ENCODE assay signal across 36 cellular contexts in the genomic region with DNA sequence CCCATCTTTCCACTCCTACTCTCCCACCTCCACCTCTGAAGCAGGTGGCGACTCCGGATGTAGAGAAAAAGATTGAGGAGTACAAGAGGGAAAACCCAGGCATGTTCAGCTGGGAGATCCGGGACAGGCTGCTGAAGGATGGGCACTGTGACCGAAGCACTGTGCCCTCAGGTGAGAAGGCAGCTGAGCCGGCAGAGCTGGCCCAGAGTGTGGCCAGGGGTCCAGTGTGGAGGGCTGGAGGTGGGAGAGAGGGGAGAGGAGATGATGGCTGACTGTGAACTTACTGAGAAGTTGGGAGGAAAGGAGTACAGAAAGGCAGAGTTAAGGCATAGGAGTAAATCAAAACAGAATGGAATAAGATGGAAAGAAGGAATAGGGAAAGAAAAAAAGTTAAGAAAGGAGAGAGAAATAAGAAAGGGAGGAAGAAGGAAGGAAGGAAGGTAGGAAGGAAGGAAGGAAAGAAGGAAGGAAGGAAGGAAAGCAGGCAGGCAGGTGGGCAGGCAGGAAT. TPM values are rescaled to one million over a fixed set of nuclear protein-coding genes. Genes with fewer than 3 reads are reported as not detected.
"Had no signal": no experiment of that assay in that cellular context is flagged by ENCODE, and none has a peak within 500 bp of the region (broad histone marks: within the 10 kb centered on the region; RNA-seq: fewer than 3 reads in every experiment).

No MANE protein-coding gene starts in this region.

- H3K79me2 ChIP-seq: parathyroid adenoma had no signal

- DNase-seq: activated CD4-positive, alpha-beta memory T cell treated with anti-CD3 and anti-CD28 coated beads for 36 hours; activated CD4-positive, alpha-beta T cell treated with anti-CD3 and anti-CD28 coated beads, Interleukin-2, amount 10 ng/mL, durations not matched to agents 24 days and 14 days; activated CD4-positive, CD25-positive, alpha-beta regulatory T cell treated with anti-CD3 and anti-CD28 coated beads, Interleukin-2, amount 50 U/mL, for 72 hours; activated CD8-positive, alpha-beta memory T cell treated with anti-CD3 and anti-CD28 coated beads, Interleukin-2, amount 50 U/mL, for 48 hours; activated gamma-delta T cell treated with Interleukin-2 at 50 U/mL for 16 hours; activated naive CD8-positive, alpha-beta T cell treated with anti-CD3 and anti-CD28 coated beads, Interleukin-2, amount 50 U/mL, for 24 hours; activated T-cell treated with anti-CD3 and anti-CD28 coated beads, Interleukin-2, amount 50 U/mL, for 24 hours; amygdala; dermis blood vessel endothelial cell; effector CD4-positive, alpha-beta T cell; esophagus squamous epithelium; foreskin melanocyte; heart right ventricle; left lung; mesendoderm; natural killer cell; nucleus accumbens; stimulated activated CD4-positive, alpha-beta T cell treated with anti-CD3 and anti-CD28 coated beads, Interleukin-1b, Interleukin-23, amount 100 ng/mL, for 48 hours; stimulated activated CD4-positive, alpha-beta T cell treated with anti-CD3 and anti-CD28 coated beads, Interleukin-4, amount 100 ng/mL, for 4 hours; T-helper 9 cell; tibial artery; WERI-Rb-1 had no signal

- H3K9ac ChIP-seq: parathyroid adenoma had no signal

- H3K4me3 Mint-ChIP-seq: activated CD4-positive, alpha-beta memory T cell treated with anti-CD3 and anti-CD28 coated beads for 36 hours; activated CD4-positive, alpha-beta T cell treated with anti-CD3 and anti-CD28 coated beads, Interleukin-2, amount 10 ng/mL, durations not matched to agents 24 days and 14 days; activated naive CD8-positive, alpha-beta T cell treated with anti-CD3 and anti-CD28 coated beads, Interleukin-2, amount 50 U/mL, for 24 hours; activated T-cell treated with anti-CD3 and anti-CD28 coated beads, Interleukin-2, amount 50 U/mL, for 24 hours; activated T-helper 17 cell treated with anti-CD3 and anti-CD28 coated beads, Interleukin-2, amount 50 U/mL, for 72 hours; central memory CD8-positive, alpha-beta T cell; natural killer cell had no signal

- FAIRE-seq: bronchial epithelial cell had no signal

- H3K9me3 ChIP-seq: esophagus squamous epithelium, heart right ventricle, left lung, right atrium auricular region, suprapubic skin, tibial artery had no signal

- H3K36me3 Mint-ChIP-seq: activated CD4-positive, alpha-beta memory T cell treated with anti-CD3 and anti-CD28 coated beads for 36 hours; activated naive CD4-positive, alpha-beta T cell treated with anti-CD3 and anti-CD28 coated beads, Interleukin-2, amount 50 U/mL, for 24 hours had no signal

- H3K4me2 ChIP-seq: smooth muscle cell had no signal

- H2AFZ ChIP-seq: parathyroid adenoma had no signal

- H3K27ac Mint-ChIP-seq: activated CD4-positive, alpha-beta memory T cell treated with anti-CD3 and anti-CD28 coated beads for 36 hours; activated T-helper 17 cell treated with anti-CD3 and anti-CD28 coated beads, Interleukin-2, amount 50 U/mL, for 72 hours; natural killer cell had no signal

- H3K9me3 Mint-ChIP-seq: activated CD4-positive, alpha-beta memory T cell treated with anti-CD3 and anti-CD28 coated beads for 36 hours; activated naive CD4-positive, alpha-beta T cell treated with anti-CD3 and anti-CD28 coated beads, Interleukin-2, amount 50 U/mL, for 24 hours; activated naive CD8-positive, alpha-beta T cell treated with anti-CD3 and anti-CD28 coated beads, Interleukin-2, amount 50 U/mL, for 24 hours; activated T-cell treated with anti-CD3 and anti-CD28 coated beads, Interleukin-2, amount 50 U/mL, for 24 hours; activated T-helper 17 cell treated with anti-CD3 and anti-CD28 coated beads, Interleukin-2, amount 50 U/mL, for 72 hours; central memory CD8-positive, alpha-beta T cell; natural killer cell had no signal

- H3K36me3 ChIP-seq: esophagus squamous epithelium, heart right ventricle, left lung, right atrium auricular region, suprapubic skin, tibial artery, WERI-Rb-1 had no signal

- H3K27ac ChIP-seq: epithelial cell of prostate, esophagus squamous epithelium, heart right ventricle, left lung, parathyroid adenoma, right atrium auricular region, suprapubic skin, tibial artery, WERI-Rb-1 had no signal

- H3K4me3 ChIP-seq: esophagus squamous epithelium, heart right ventricle, left lung, lung, right atrium auricular region, smooth muscle cell, suprapubic skin, tibial artery had no signal

- H3K4me1 ChIP-seq: parathyroid adenoma had no signal

RNA-seq across cellular contexts. Expression of a gene that starts 4.5 kb away (rescaled TPM):
- total RNA-seq: activated CD4-positive, alpha-beta memory T cell treated with anti-CD3 and anti-CD28 coated beads for 36 hours; activated CD4-positive, alpha-beta T cell treated with anti-CD3 and anti-CD28 coated beads, Interleukin-2, amount 10 ng/mL, durations not matched to agents 24 days and 14 days; activated T-helper 17 cell treated with anti-CD3 and anti-CD28 coated beads, Interleukin-2, amount 50 U/mL, for 72 hours; bronchial epithelial cell; dermis blood vessel endothelial cell; esophagus squamous epithelium; glomerular endothelial cell; heart right ventricle; left lung; mononuclear cell; natural killer cell; pulmonary artery endothelial cell; right atrium auricular region; smooth muscle cell had no signal
- polyA plus RNA-seq: heart right ventricle, lung, smooth muscle cell, urinary bladder had no signal
